18 cellular contexts compared by ENCODE assay signal in the genomic region with DNA sequence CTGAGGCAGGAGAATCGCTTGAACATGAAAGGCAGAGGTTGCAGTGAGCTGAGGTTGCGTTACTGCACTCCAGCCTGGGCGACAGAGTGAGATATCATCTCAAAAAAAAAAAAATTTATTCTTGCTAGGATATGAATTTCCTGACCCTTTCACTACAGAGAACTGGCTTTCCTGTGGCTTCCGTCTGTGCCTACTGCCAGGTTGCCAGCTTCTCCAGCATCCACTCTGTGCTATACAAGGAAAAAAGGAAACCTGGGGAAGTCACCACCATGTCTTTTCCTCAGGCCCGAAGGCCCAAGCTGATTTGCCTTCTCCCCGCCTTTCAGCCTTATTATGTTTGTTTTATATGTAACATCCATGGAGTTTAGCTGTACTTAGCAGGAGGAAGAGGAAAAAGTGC.
A peak's percentile ranks its signal among the peaks of the same experiment; 100 is the strongest.
DNase-seq lines count a peak whose midpoint lies in the region; ATAC-seq, FAIRE-seq and TF ChIP-seq lines count a peak whose summit lies in the region.
"Had no signal": no experiment of that assay in that cellular context is flagged by ENCODE, and none has a peak within 500 bp of the region (broad histone marks: within the 10 kb centered on the region; RNA-seq: fewer than 3 reads in every experiment).

No MANE protein-coding gene starts in this region.

- no peaks in the 10 kb centered on the region for H4K20me1 ChIP-seq in K562 (replicated peaks; ENCODE audit: control insufficient read depth, insufficient read depth, low read length)
- H4K20me1 ChIP-seq: BLaER1 treated with 17β-estradiol and CSF1 and Interleukin-3, amounts not matched to agents 10 nM and 100 nM had no signal

- H3K9me3 Mint-ChIP-seq in chondrocyte (ENCODE audit: low read depth) (no peaks in the 10 kb centered on the region), nephron progenitor cell (peaks cover 12% of the 10 kb centered on the region)
- H3K9me3 Mint-ChIP-seq: CD8-positive, alpha-beta T cell; IgD-negative memory B cell had no signal

- no peak for TF ChIP-seq RAD21 in K562 (CRISPR knock-in tag; conservative IDR thresholded peaks at IDR 0.05 in 1 of 2, IDR thresholded peaks at IDR 0.05 in 1 of 2)

- no peaks in the 10 kb centered on the region for H3K9me1 ChIP-seq in K562 (ENCODE audit: control insufficient read depth, insufficient read depth, low read length)

- no peak overlapping the region for H3K4me3 Mint-ChIP-seq in chondrocyte (ENCODE audit: unreplicated experiment)
- H3K4me3 Mint-ChIP-seq in nephron progenitor cell: no peak overlapping the region
- H3K4me3 Mint-ChIP-seq: B cell; CD8-positive, alpha-beta T cell had no signal

- H3K36me3 ChIP-seq in K562 (ENCODE audit: control insufficient read depth, insufficient read depth, low read length): no peaks in the 10 kb centered on the region

- no TSS peak for BruUV-seq in K562 (replicated peaks; lab: Mats Ljungman, UMichigan)

- H3K4me1 Mint-ChIP-seq in chondrocyte (ENCODE audit: low read depth): peaks cover 52% of the 10 kb centered on the region
- H3K4me1 Mint-ChIP-seq in nephron progenitor cell: peaks cover 90% of the 10 kb centered on the region

- peaks cover 4% of the 10 kb centered on the region for H3K36me3 Mint-ChIP-seq in chondrocyte (ENCODE audit: low read depth)
- peaks cover 31% of the 10 kb centered on the region for H3K36me3 Mint-ChIP-seq in nephron progenitor cell (ENCODE audit: low read depth)
- H3K36me3 Mint-ChIP-seq: CD8-positive, alpha-beta T cell had no signal

- intact Hi-C loops in K562 (cut with micrococcal nuclease) (no loop called here), Right ventricle myocardium inferior (cut with DNase I) (no loop called here)

- in situ Hi-C loops in G401 (cut with HindIII; ENCODE audit: low sequenced_read_pairs) (no loop called here), K562 (cut with MboI) (no loop called here)

- H3K4me3 ChIP-seq in K562: no peak overlapping the region
- H3K4me3 ChIP-seq: BLaER1 treated with 17β-estradiol and CSF1 and Interleukin-3, amounts not matched to agents 10 nM and 100 nM; GM12878; GM23248 had no signal

- no peak overlapping the region for H2AFZ ChIP-seq in K562 (ENCODE audit: low read depth, low read length)
- H2AFZ ChIP-seq: GM23248 had no signal

- H3K27me3 ChIP-seq in K562 (ENCODE audit: control insufficient read depth in 2 of 2, insufficient read depth in 2 of 2, low read length in 2 of 2): no peaks in the 10 kb centered on the region
- H3K27me3 ChIP-seq: BLaER1 treated with 17β-estradiol and CSF1 and Interleukin-3, amounts not matched to agents 10 nM and 100 nM had no signal

- POLR2A ChIA-PET in K562 (lab: Yijun Ruan, JAX): no interaction called here

- no peaks in the 10 kb centered on the region for H3K9me3 ChIP-seq in K562 (replicated peaks; ENCODE audit: control insufficient read depth, insufficient read depth, low read depth, low read length)
- H3K9me3 ChIP-seq: BLaER1 treated with 17β-estradiol and CSF1 and Interleukin-3, amounts not matched to agents 10 nM and 100 nM had no signal

- H3K4me1 ChIP-seq in K562 (replicated peaks in 1 of 2; ENCODE audit: control insufficient read depth in 2 of 2, insufficient read depth in 2 of 2, low read length in 2 of 2): peaks cover 3 to 13% of the 10 kb centered on the region in 2 experiments; a peak in 4 of 5 replicates
- H3K4me1 ChIP-seq: BLaER1 treated with 17β-estradiol and CSF1 and Interleukin-3, amounts not matched to agents 10 nM and 100 nM had no signal

- CTCF ChIA-PET in K562 (lab: Yijun Ruan, JAX; ENCODE audit: low intra/inter-chr PET ratio): no interaction called here

- DNase-seq in G401 (ENCODE audit: low spot score) (peak; percentile 71), K562 (ENCODE audit: extremely low read depth in 1 of 4, low spot score in 3 of 4) (no peak), chondrocyte (ENCODE audit: low spot score) (no peak), nephron progenitor cell (no peak), Right ventricle myocardium inferior (ENCODE audit: missing footprints) (no peak)
- DNase-seq: Calu3; CD8-positive, alpha-beta T cell; DMS79 treated with DMSO at 0.1 percent for 48 hours; GM23248; HCEC 1CT had no signal

- H3K27ac ChIP-seq in K562 (ENCODE audit: extremely low read depth, low read depth, low read length): no peak overlapping the region
- H3K27ac ChIP-seq: BLaER1 treated with 17β-estradiol and CSF1 and Interleukin-3, amounts not matched to agents 10 nM and 100 nM; GM23248 had no signal

- H3K27me3 Mint-ChIP-seq in chondrocyte (ENCODE audit: low read depth): no peaks in the 10 kb centered on the region
- no peaks in the 10 kb centered on the region for H3K27me3 Mint-ChIP-seq in nephron progenitor cell (ENCODE audit: low read depth, poor library complexity)
- H3K27me3 Mint-ChIP-seq: B cell, IgD-negative memory B cell had no signal

- no peak for FAIRE-seq in K562 (lab: Jason Lieb, UNC)
- FAIRE-seq: GM12878, GM19239, HepG2 had no signal

- no peaks in the 10 kb centered on the region for H3K79me2 ChIP-seq in K562 (ENCODE audit: control insufficient read depth, insufficient read depth, low read length)

- H3K9ac ChIP-seq in K562 (ENCODE audit: insufficient read depth in 1 of 2, low read depth in 2 of 2, low read length in 2 of 2): no peak overlapping the region
- H3K9ac ChIP-seq: BLaER1 treated with 17β-estradiol and CSF1 and Interleukin-3, amounts not matched to agents 10 nM and 100 nM; GM23248 had no signal

- H3K4me2 ChIP-seq in K562 (ENCODE audit: insufficient read depth, low read length): no peak overlapping the region
- H3K4me2 ChIP-seq: BLaER1 treated with 17β-estradiol and CSF1 and Interleukin-3, amounts not matched to agents 10 nM and 100 nM had no signal

- no peak for TF ChIP-seq EP300 in K562 (IDR thresholded peaks at IDR 0.05; ENCODE audit: low read length)

- 38% methylated on average over 4 of the region's 6 CpGs for WGBS in K562 (ENCODE audit: insufficient coverage, low coverage, missing lambda C conversion rate)

- TF ChIP-seq CTCF in K562 (IDR thresholded peaks at IDR 0.05 in 2 of 3, conservative IDR thresholded peaks at IDR 0.05 in 1 of 3; ENCODE audit: insufficient read depth in 2 of 3, low read depth in 1 of 3, low read length in 3 of 3) (no peak), chondrocyte (IDR thresholded peaks at IDR 0.05) (no peak), nephron progenitor cell (IDR thresholded peaks at IDR 0.05) (no peak)

- TF ChIP-seq POLR2A in K562 (conservative IDR thresholded peaks at IDR 0.05): no peak

- H3K27ac Mint-ChIP-seq in chondrocyte (ENCODE audit: unreplicated experiment): peak overlapping the region; percentile 69
- peak overlapping the region; percentile 44 for H3K27ac Mint-ChIP-seq in nephron progenitor cell
- H3K27ac Mint-ChIP-seq: B cell; CD8-positive, alpha-beta T cell had no signal

- ATAC-seq in K562: no peak
- ATAC-seq in HG03432 (IDR thresholded peaks at IDR 0.05; ENCODE audit: unreplicated experiment): no peak
- no peak for ATAC-seq in Right ventricle myocardium inferior
- ATAC-seq in esophagus mucosa: no peak
- ATAC-seq: CD8-positive, alpha-beta T cell; GM12878; HepG2 had no signal

TF ChIP-seq in K562, 482 proteins besides CTCF, POLR2A, EP300 and RAD21:
- TF ChIP-seq C11orf30 (IDR thresholded peaks at IDR 0.05; ENCODE audit: low read depth) (no peak), CXXC5 (CRISPR knock-in tag; IDR thresholded peaks at IDR 0.05) (peak; percentile 20; the same call in 1 of the 2 replicates)
